In genomic region chr2:42951263-42951938, GRCh38 we compare ENCODE assay signal across 9 cellular contexts.
DNase-seq lines count a peak whose midpoint lies in the region; ATAC-seq and TF ChIP-seq lines count a peak whose summit lies in the region.
"Had no signal": no experiment of that assay in that cellular context is flagged by ENCODE, and none has a peak within 500 bp of the region (broad histone marks: within the 10 kb centered on the region; RNA-seq: fewer than 3 reads in every experiment).

No MANE protein-coding gene starts in this region.

- H4K20me1 ChIP-seq in GM23248 (ENCODE audit: insufficient read depth) (no peaks in the 10 kb centered on the region), hepatocyte (ENCODE audit: insufficient read depth, poor library complexity, severe bottlenecking) (no peaks in the 10 kb centered on the region)

- in situ Hi-C loops in GM23248 (cut with MboI): loop anchor here (10.0 kb wide), 1 partner anchor 533 kb away; no protein-coding TSS in a partner anchor

- H3K4me1 ChIP-seq in GM23248 (ENCODE audit: insufficient read depth) (peaks cover 39% of the 10 kb centered on the region), hepatocyte (ENCODE audit: insufficient read depth) (peaks cover 27% of the 10 kb centered on the region)

- H3K36me3 ChIP-seq in GM23248 (ENCODE audit: low read depth) (no peaks in the 10 kb centered on the region), hepatocyte (replicated peaks; ENCODE audit: insufficient read depth, low read depth) (no peaks in the 10 kb centered on the region)

- H2AFZ ChIP-seq in GM23248 (peak overlapping the region; percentile 25; the same call in 1 of the 2 replicates), hepatocyte (no peak overlapping the region)

- intact Hi-C loops in sciatic nerve (cut with DNase I): loop anchor here (10.0 kb wide), 1 partner anchor 533 kb away; no protein-coding TSS in a partner anchor

- no peak for TF ChIP-seq CTCF in hepatocyte (IDR thresholded peaks at IDR 0.05; ENCODE audit: poor library complexity)

- H3K4me3 ChIP-seq in GM23248 (peak overlapping the region; percentile 40), hepatocyte (no peak overlapping the region)

- H3K4me2 ChIP-seq in GM23248 (ENCODE audit: unreplicated experiment) (peak overlapping the region; percentile 71), hepatocyte (no peak overlapping the region)

- H3K9me2 ChIP-seq in GM23248 (ENCODE audit: insufficient read depth): no peaks in the 10 kb centered on the region
- no peaks in the 10 kb centered on the region for H3K9me2 ChIP-seq in hepatocyte (replicated peaks; ENCODE audit: insufficient read depth)

- H3K27ac ChIP-seq in GM23248: peak overlapping the region; percentile 92
- peak overlapping the region; percentile 8 for H3K27ac ChIP-seq in hepatocyte

- H3K9me3 ChIP-seq in GM23248 (ENCODE audit: low read depth) (no peaks in the 10 kb centered on the region), hepatocyte (ENCODE audit: low read depth) (no peaks in the 10 kb centered on the region)

- H3K27me3 ChIP-seq in GM23248 (replicated peaks; ENCODE audit: insufficient read depth) (no peaks in the 10 kb centered on the region), hepatocyte (no peaks in the 10 kb centered on the region)

- peak; percentile 72 for DNase-seq in GM23248
- peak; percentile 77 for DNase-seq in brain pericyte (ENCODE audit: low read depth, low spot score)
- DNase-seq in hepatocyte (ENCODE audit: low spot score): no peak
- DNase-seq in sciatic nerve (ENCODE audit: low spot score): no peak
- DNase-seq in stimulated activated naive CD4-positive, alpha-beta T cell (lab: John Stamatoyannopoulos, UW): no peak
- no peak for DNase-seq in ecto neural progenitor cell (ENCODE audit: low spot score)
- DNase-seq in dedifferentiated amniotic fluid mesenchymal stem cell (ENCODE audit: extremely low spot score): no peak
- DNase-seq in GM19240 (ENCODE audit: insufficient read length, low spot score): no peak
- DNase-seq: NCI-H1092 treated with DMSO at 0.1 percent for 48 hours had no signal

- peak; percentile 47 for ATAC-seq in sciatic nerve

- 44 to 46% methylated on average over 8 of the region's 8 CpGs for WGBS in GM23248 (ENCODE audit: low coverage in 1 of 2, low lambda C conversion rate in 2 of 2, missing lambda C conversion rate in 2 of 2), 2 experiments
- WGBS in hepatocyte (ENCODE audit: low lambda C conversion rate, missing lambda C conversion rate): 90% methylated on average over 8 of the region's 8 CpGs

- H3K79me2 ChIP-seq in GM23248 (ENCODE audit: insufficient read depth) (no peaks in the 10 kb centered on the region), hepatocyte (peaks cover 3% of the 10 kb centered on the region)

- H3F3A ChIP-seq in GM23248 (ENCODE audit: insufficient read depth): peaks cover 28% of the 10 kb centered on the region

- peak overlapping the region; percentile 72 for H3K9ac ChIP-seq in GM23248

Comparison
In these comparisons a context has a peak if more than half of its experiments do, and no peak if none do; other contexts are left out.
1. DNase-seq: peak in GM23248 (single experiment) and brain pericyte (single experiment); none in hepatocyte (single experiment), sciatic nerve (single experiment), stimulated activated naive CD4-positive, alpha-beta T cell (0 of 6), ecto neural progenitor cell (single experiment), dedifferentiated amniotic fluid mesenchymal stem cell (single experiment) and GM19240 (single experiment).